ENCODE assay signal across 17 cellular contexts in genomic region chr20:49804364-49804763, GRCh38. TPM values are rescaled to one million over a fixed set of nuclear protein-coding genes. Genes with fewer than 3 reads are reported as not detected.
DNase-seq lines count a peak whose midpoint lies in the region; ATAC-seq and TF ChIP-seq lines count a peak whose summit lies in the region.
"Had no signal": no experiment of that assay in that cellular context is flagged by ENCODE, and none has a peak within 500 bp of the region (broad histone marks: within the 10 kb centered on the region; RNA-seq: fewer than 3 reads in every experiment).

No MANE protein-coding gene starts in this region.

- H3K36me3 ChIP-seq in colonic mucosa (no peaks in the 10 kb centered on the region), transverse colon (no peaks in the 10 kb centered on the region)
- H3K36me3 ChIP-seq: adrenal gland, pancreas had no signal

- H3K9me3 ChIP-seq in T-helper 17 cell (ENCODE audit: control insufficient read depth, low read length, poor library complexity, severe bottlenecking) (no peaks in the 10 kb centered on the region), colonic mucosa (no peaks in the 10 kb centered on the region), transverse colon (no peaks in the 10 kb centered on the region)
- H3K9me3 ChIP-seq: adrenal gland, pancreas had no signal

- ATAC-seq in T-helper 17 cell (no peak), GM21367 (IDR thresholded peaks at IDR 0.05; ENCODE audit: unreplicated experiment) (no peak)
- ATAC-seq: pancreas, right cardiac atrium had no signal

- no peak overlapping the region for H3K27ac Mint-ChIP-seq in activated naive CD4-positive, alpha-beta T cell treated with anti-CD3 and anti-CD28 coated beads, Interleukin-2, amount 10 ng/mL, durations not matched to agents 7 days and 5 days
- H3K27ac Mint-ChIP-seq in T-helper 17 cell, result peak overlapping the region; percentile 41
- H3K27ac Mint-ChIP-seq: endodermal cell, nephron had no signal

- TF ChIP-seq EP300 in transverse colon (IDR thresholded peaks at IDR 0.05; ENCODE audit: low read depth), result no peak

- H3K4me1 Mint-ChIP-seq in activated naive CD4-positive, alpha-beta T cell treated with anti-CD3 and anti-CD28 coated beads, Interleukin-2, amount 10 ng/mL, durations not matched to agents 7 days and 5 days, result peaks cover 47% of the 10 kb centered on the region
- H3K4me1 Mint-ChIP-seq in T-helper 17 cell, result peaks cover 11% of the 10 kb centered on the region
- H3K4me1 Mint-ChIP-seq: endodermal cell, nephron had no signal

- WGBS in transverse colon (ENCODE audit: low coverage in 1 of 2), 2 donors, result 83 to 88% methylated on average over 2 to 3 of the region's 3 CpGs

- H3K27ac ChIP-seq in colonic mucosa (peak overlapping the region; percentile 76), transverse colon (peak overlapping the region in 3 of 4 donors; percentile 58 to 77 (median 74))
- H3K27ac ChIP-seq: C4-2B, pancreas had no signal

- no peak overlapping the region for H3K4me3 ChIP-seq in colonic mucosa
- H3K4me3 ChIP-seq in transverse colon, result no peak overlapping the region
- H3K4me3 ChIP-seq: adrenal gland, pancreas had no signal

- H3K27me3 Mint-ChIP-seq in activated naive CD4-positive, alpha-beta T cell treated with anti-CD3 and anti-CD28 coated beads, Interleukin-2, amount 10 ng/mL, durations not matched to agents 7 days and 5 days, result peaks cover 12% of the 10 kb centered on the region
- no peaks in the 10 kb centered on the region for H3K27me3 Mint-ChIP-seq in T-helper 17 cell

- CTCF ChIA-PET in activated naive CD4-positive, alpha-beta T cell treated with anti-CD3 and anti-CD28 coated beads, Interleukin-2, amount 10 ng/mL, durations not matched to agents 7 days and 5 days (lab: Charles Lee), result no interaction called here

- intact Hi-C loops in colonic mucosa (cut with DNase I), result no loop called here
- intact Hi-C loops in transverse colon (cut with DNase I; ENCODE audit: low total_unique reads), result no loop called here

- peak; percentile 15 for DNase-seq in activated naive CD4-positive, alpha-beta T cell treated with anti-CD3 and anti-CD28 coated beads, Interleukin-2, amount 10 ng/mL, durations not matched to agents 7 days and 5 days
- no peak for DNase-seq in activated naive CD4-positive, alpha-beta T cell treated with Interleukin-2 at 50 U/mL for 16 hours
- DNase-seq in T-helper 17 cell (no peak), colonic mucosa (no peak), transverse colon (no peak), hepatic stellate cell (ENCODE audit: low spot score) (no peak)
- DNase-seq: endodermal cell, MV-4-11, NCI-H1694 treated with DMSO at 0.1 percent for 48 hours, NCI-H526, pancreas, right cardiac atrium, substantia nigra had no signal

- H3K9me3 Mint-ChIP-seq in activated naive CD4-positive, alpha-beta T cell treated with anti-CD3 and anti-CD28 coated beads, Interleukin-2, amount 10 ng/mL, durations not matched to agents 7 days and 5 days, result no peaks in the 10 kb centered on the region
- H3K9me3 Mint-ChIP-seq: endodermal cell, nephron had no signal

- H3K9ac ChIP-seq in colonic mucosa (ENCODE audit: low read depth in 2 of 2, low read length in 2 of 2), result no peak overlapping the region

- in situ Hi-C loops in transverse colon (cut with MboI; ENCODE audit: low pct_ligation_motif_present in 1 of 4, low pct_unique_long_range_greater_than_20kb in 1 of 4, low sequenced_read_pairs in 3 of 4), result no loop called here

- H3K4me1 ChIP-seq in colonic mucosa, result peaks cover 5% of the 10 kb centered on the region
- peaks cover 0 to 20% (median 2%) of the 10 kb centered on the region in 4 donors for H3K4me1 ChIP-seq in transverse colon
- H3K4me1 ChIP-seq: pancreas had no signal

- no peak overlapping the region for H3K4me3 Mint-ChIP-seq in activated naive CD4-positive, alpha-beta T cell treated with anti-CD3 and anti-CD28 coated beads, Interleukin-2, amount 10 ng/mL, durations not matched to agents 7 days and 5 days
- peak overlapping the region; percentile 4 for H3K4me3 Mint-ChIP-seq in T-helper 17 cell
- H3K4me3 Mint-ChIP-seq: endodermal cell, nephron had no signal

- H3K27me3 ChIP-seq in colonic mucosa (no peaks in the 10 kb centered on the region), transverse colon (no peaks in the 10 kb centered on the region)
- H3K27me3 ChIP-seq: adrenal gland, pancreas had no signal

- no peak for TF ChIP-seq POLR2A in transverse colon (IDR thresholded peaks at IDR 0.05)

- TF ChIP-seq CTCF in colonic mucosa (IDR thresholded peaks at IDR 0.05) (no peak), transverse colon (IDR thresholded peaks at IDR 0.05) (no peak)

- H3K36me3 Mint-ChIP-seq in activated naive CD4-positive, alpha-beta T cell treated with anti-CD3 and anti-CD28 coated beads, Interleukin-2, amount 10 ng/mL, durations not matched to agents 7 days and 5 days, result no peaks in the 10 kb centered on the region
- H3K36me3 Mint-ChIP-seq in T-helper 17 cell (ENCODE audit: low read depth), result no peaks in the 10 kb centered on the region

RNA-seq across cellular contexts. Expression of gene SLC9A8, which starts 8.3 kb away (rescaled TPM):
- total RNA-seq in T-helper 17 cell (10 to 100 TPM; 42.4 to 44.8 TPM), colonic mucosa (10 to 100 TPM in 1 of 2 donors, 1 to 10 TPM in 1; 6.0 to 11.1 TPM), transverse colon (10 to 100 TPM in 3 of 4 donors, 1 to 10 TPM in 1; 9.0 to 31.0 (median 16.6) TPM)
